ENCODE assay signal across 17 cellular contexts in the genomic region with DNA sequence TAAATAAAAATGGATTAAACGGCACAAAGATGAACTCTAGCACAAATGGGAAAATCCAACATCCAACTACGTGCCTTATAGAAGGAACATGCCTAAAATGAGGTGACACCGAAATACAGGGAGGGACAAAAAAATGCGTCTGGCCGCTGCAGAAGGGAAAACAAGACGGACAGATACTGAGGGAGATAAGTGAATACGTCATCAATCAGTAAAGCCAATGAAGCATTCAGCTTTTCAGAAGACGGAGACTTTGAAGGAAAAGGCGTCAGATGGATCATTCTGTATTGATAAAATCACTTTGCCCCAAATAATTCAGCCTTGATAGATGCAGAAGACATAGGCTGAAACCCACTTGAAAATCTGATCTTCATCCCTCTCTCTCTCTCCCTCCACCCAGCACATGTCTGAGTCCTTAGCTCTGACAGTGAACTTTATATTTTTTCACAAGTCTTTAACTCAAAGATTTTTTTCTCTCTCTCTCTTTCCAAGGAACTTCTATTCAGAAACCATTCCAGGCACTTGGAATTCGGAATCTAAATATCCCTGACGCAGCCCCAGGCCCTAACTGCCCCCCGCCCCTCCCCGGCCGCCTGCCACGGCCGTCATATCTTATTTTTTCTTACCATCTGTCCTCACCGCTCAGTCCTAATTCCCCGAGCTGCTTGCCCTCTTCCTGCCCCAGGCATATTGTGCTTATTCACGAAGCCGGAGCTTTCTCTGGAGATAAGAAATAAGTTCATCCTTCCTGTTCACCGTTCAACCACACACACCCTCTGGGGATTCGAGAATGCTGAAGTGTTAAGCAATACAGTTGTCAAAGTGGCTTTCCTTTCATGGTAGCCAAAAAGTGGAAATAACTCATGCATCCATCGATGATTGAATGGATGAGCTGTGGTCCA. TPM values are rescaled to one million over a fixed set of nuclear protein-coding genes. Genes with fewer than 3 reads are reported as not detected.
A peak's percentile ranks its signal among the peaks of the same experiment; 100 is the strongest.
DNase-seq lines count a peak whose midpoint lies in the region; ATAC-seq, FAIRE-seq and TF ChIP-seq lines count a peak whose summit lies in the region.
"Had no signal": no experiment of that assay in that cellular context is flagged by ENCODE, and none has a peak within 500 bp of the region (broad histone marks: within the 10 kb centered on the region; RNA-seq: fewer than 3 reads in every experiment).

No MANE protein-coding gene starts in this region.

- no peak for ATAC-seq in stimulated activated naive CD8-positive, alpha-beta T cell treated with anti-CD3 and anti-CD28 coated beads, Interleukin-15, amount 100 ng/mL, for 72 hours
- no peak for ATAC-seq in stimulated activated naive CD8-positive, alpha-beta T cell treated with anti-CD3 and anti-CD28 coated beads, Interleukin-15, Interleukin-2, amounts not matched to agents 100 U/mL and 50 U/mL, for 24 hours
- no peak for ATAC-seq in GM18520 (IDR thresholded peaks at IDR 0.05; ENCODE audit: unreplicated experiment)
- ATAC-seq: activated T-cell treated with anti-CD3 and anti-CD28 coated beads, Interleukin-2, amount 50 U/mL, for 72 hours had no signal

- H3K27ac ChIP-seq in endothelial cell of umbilical vein (ENCODE audit: insufficient read depth, low read depth, low read length) = no peak overlapping the region
- no peak overlapping the region for H3K27ac ChIP-seq in OCI-LY7 (ENCODE audit: low read depth, low read length, poor library complexity, severe bottlenecking)
- H3K27ac ChIP-seq: dorsolateral prefrontal cortex, prostate gland, tibial artery had no signal

- H3K9me3 Mint-ChIP-seq in stimulated activated naive CD8-positive, alpha-beta T cell treated with anti-CD3 and anti-CD28 coated beads, Interleukin-15, amount 100 ng/mL, for 72 hours = no peaks in the 10 kb centered on the region
- H3K9me3 Mint-ChIP-seq: activated T-cell treated with anti-CD3 and anti-CD28 coated beads, Interleukin-2, amount 50 U/mL, for 72 hours had no signal

- CTCF ChIA-PET in endothelial cell of umbilical vein (lab: Charles Lee) = interaction anchor here (1.0 kb wide), 2 partner anchors 12 to 23 kb away, joined by 3 read pairs; no protein-coding TSS in a partner anchor
- CTCF ChIA-PET in OCI-LY7 (lab: Charles Lee; ENCODE audit: unreplicated experiment) = no interaction called here

- H3K27ac Mint-ChIP-seq in stimulated activated naive CD8-positive, alpha-beta T cell treated with anti-CD3 and anti-CD28 coated beads, Interleukin-15, amount 100 ng/mL, for 72 hours = peak overlapping the region; percentile 23 to 89
- H3K27ac Mint-ChIP-seq: activated T-cell treated with anti-CD3 and anti-CD28 coated beads, Interleukin-2, amount 50 U/mL, for 72 hours had no signal

- H3K9me2 ChIP-seq in OCI-LY7 (ENCODE audit: insufficient read depth, low read length) = no peaks in the 10 kb centered on the region

- H3K4me3 ChIP-seq in endothelial cell of umbilical vein (replicated peaks in 1 of 3; ENCODE audit: insufficient read depth in 1 of 3, low read depth in 1 of 3, low read length in 3 of 3) = no peak overlapping the region
- no peak overlapping the region for H3K4me3 ChIP-seq in OCI-LY7 (ENCODE audit: low read depth, low read length, poor library complexity, severe bottlenecking)
- H3K4me3 ChIP-seq: dorsolateral prefrontal cortex, prostate gland, tibial artery had no signal

- H4K20me1 ChIP-seq in endothelial cell of umbilical vein (replicated peaks; ENCODE audit: control insufficient read depth, extremely low read depth, insufficient read depth, low read length) (no peaks in the 10 kb centered on the region), OCI-LY7 (ENCODE audit: insufficient read depth, low read length) (no peaks in the 10 kb centered on the region)

- no peak for TF ChIP-seq POLR2A in endothelial cell of umbilical vein (IDR thresholded peaks at IDR 0.05; ENCODE audit: low read depth, low read length)

- no peak overlapping the region for H3K4me3 Mint-ChIP-seq in stimulated activated naive CD8-positive, alpha-beta T cell treated with anti-CD3 and anti-CD28 coated beads, Interleukin-15, amount 100 ng/mL, for 72 hours

- H3K79me2 ChIP-seq in endothelial cell of umbilical vein (ENCODE audit: control insufficient read depth, insufficient read depth, low read length) = no peaks in the 10 kb centered on the region
- H3K79me2 ChIP-seq in OCI-LY7 (ENCODE audit: insufficient read depth, low read depth, low read length) = no peaks in the 10 kb centered on the region

- TF ChIP-seq CTCF in endothelial cell of umbilical vein (IDR thresholded peaks at IDR 0.05; ENCODE audit: extremely low read depth in 1 of 2, insufficient read depth in 1 of 2, low read depth in 1 of 2, low read length in 2 of 2) (no peak), OCI-LY7 (conservative IDR thresholded peaks at IDR 0.05; ENCODE audit: low read length) (no peak)

- dilution Hi-C loops in endothelial cell of umbilical vein (cut with MboI; ENCODE audit: extremely low pct_ligation_motif_present, low sequenced_read_pairs) = no loop called here

- no peak for DNase-seq in stimulated activated naive CD8-positive, alpha-beta T cell treated with anti-CD3 and anti-CD28 coated beads, Interleukin-15, amount 100 ng/mL, for 72 hours
- no peak for DNase-seq in stimulated activated naive CD8-positive, alpha-beta T cell treated with anti-CD3 and anti-CD28 coated beads, Interleukin-15, Interleukin-2, amounts not matched to agents 100 U/mL and 50 U/mL, for 24 hours
- DNase-seq in OCI-M2 (lab: John Stamatoyannopoulos, UW; ENCODE audit: unreplicated experiment) = peak; percentile 15
- DNase-seq in endothelial cell of umbilical vein (ENCODE audit: low read depth, low spot score) = no peak
- DNase-seq in NCI-H345 (lab: John Stamatoyannopoulos, UW) = no peak
- DNase-seq in epidermal melanocyte (ENCODE audit: insufficient read length, low spot score) = no peak
- no peak for DNase-seq in OCI-LY7 (ENCODE audit: low spot score)
- DNase-seq: activated CD4-positive, alpha-beta T cell treated with anti-CD3 and anti-CD28 coated beads for 1 hour; activated T-cell treated with anti-CD3 and anti-CD28 coated beads, Interleukin-2, amount 50 U/mL, for 72 hours; DMS53; dorsolateral prefrontal cortex; kidney glomerular epithelial cell; NCI-H774; tibial artery had no signal

- FAIRE-seq in endothelial cell of umbilical vein (lab: Jason Lieb, UNC) = peak; percentile 43
- FAIRE-seq: GM12891 had no signal

- no peaks in the 10 kb centered on the region for H3K9me1 ChIP-seq in endothelial cell of umbilical vein (replicated peaks; ENCODE audit: control insufficient read depth, extremely low read depth, insufficient read depth, low read length)

- no peaks in the 10 kb centered on the region for H3K36me3 ChIP-seq in endothelial cell of umbilical vein (ENCODE audit: control insufficient read depth in 2 of 2, extremely low read depth in 1 of 2, insufficient read depth in 2 of 2, low read length in 2 of 2)
- H3K36me3 ChIP-seq in OCI-LY7 (ENCODE audit: insufficient read depth, low read length) = no peaks in the 10 kb centered on the region
- H3K36me3 ChIP-seq: prostate gland, tibial artery had no signal

- no peaks in the 10 kb centered on the region for H3K4me1 Mint-ChIP-seq in stimulated activated naive CD8-positive, alpha-beta T cell treated with anti-CD3 and anti-CD28 coated beads, Interleukin-15, amount 100 ng/mL, for 72 hours

- H2AFZ ChIP-seq in endothelial cell of umbilical vein (ENCODE audit: low read depth, low read length) (no peak overlapping the region), OCI-LY7 (ENCODE audit: low read length) (no peak overlapping the region)

- no peaks in the 10 kb centered on the region for H3K9me3 ChIP-seq in endothelial cell of umbilical vein (replicated peaks; ENCODE audit: control insufficient read depth, insufficient read depth, low read length)
- no peaks in the 10 kb centered on the region for H3K9me3 ChIP-seq in OCI-LY7 (ENCODE audit: low read length)
- H3K9me3 ChIP-seq: prostate gland, tibial artery had no signal

- H3K27me3 Mint-ChIP-seq in stimulated activated naive CD8-positive, alpha-beta T cell treated with anti-CD3 and anti-CD28 coated beads, Interleukin-15, amount 100 ng/mL, for 72 hours = peaks cover 67% of the 10 kb centered on the region

- no peak overlapping the region for H3K4me2 ChIP-seq in endothelial cell of umbilical vein (ENCODE audit: insufficient read depth, low read length)
- H3K4me2 ChIP-seq in OCI-LY7 (ENCODE audit: low read length) = no peak overlapping the region

- peaks cover 0 to 6% of the 10 kb centered on the region in 2 experiments for H3K27me3 ChIP-seq in endothelial cell of umbilical vein (ENCODE audit: control insufficient read depth in 2 of 2, insufficient read depth in 2 of 2, low read length in 2 of 2)
- H3K27me3 ChIP-seq: dorsolateral prefrontal cortex had no signal

- H3K9ac ChIP-seq in endothelial cell of umbilical vein (replicated peaks; ENCODE audit: extremely low read depth, insufficient read depth, low read length) = no peak overlapping the region

- intact Hi-C loops in endothelial cell of umbilical vein (cut with micrococcal nuclease) (no loop called here), OCI-LY7 (cut with micrococcal nuclease; ENCODE audit: unreplicated experiment) (no loop called here)

- POLR2A ChIA-PET in endothelial cell of umbilical vein (lab: Charles Lee) (no interaction called here), OCI-LY7 (lab: Charles Lee) (interaction anchor here (0.6 kb wide), 1 partner anchor 18 kb away, joined by 4 read pairs; no protein-coding TSS in a partner anchor)

- peaks cover 8% of the 10 kb centered on the region for H3K4me1 ChIP-seq in endothelial cell of umbilical vein (ENCODE audit: control insufficient read depth, extremely low read depth, insufficient read depth, low read length)
- H3K4me1 ChIP-seq in OCI-LY7 (ENCODE audit: insufficient read depth, low read length, poor library complexity, severe bottlenecking) = no peaks in the 10 kb centered on the region
- H3K4me1 ChIP-seq: prostate gland, tibial artery had no signal

- BruUV-seq in endothelial cell of umbilical vein (replicated peaks; lab: Mats Ljungman, UMichigan) = no TSS peak
- no TSS peak for BruUV-seq in OCI-LY7 (replicated peaks; lab: Mats Ljungman, UMichigan)

TF ChIP-seq in endothelial cell of umbilical vein, 7 proteins besides CTCF, POLR2A, EP300 and RAD21 (continues in another document):
- peak; percentile 40 for TF ChIP-seq EZH2 (IDR thresholded peaks at IDR 0.05; ENCODE audit: borderline replicate concordance, low read depth, low read length, severe bottlenecking)
- peak; percentile 19 for TF ChIP-seq GATA2 (IDR thresholded peaks at IDR 0.05; ENCODE audit: insufficient read depth, insufficient read length, low read depth, low read length)

RNA-seq across cellular contexts. Expression of a gene that starts 35.5 kb away (rescaled TPM):
- total RNA-seq in endothelial cell of umbilical vein (3.4 and 19.7 TPM in 2 replicates), OCI-LY7 (2022) (not detected in 2 replicates)
- polyA plus RNA-seq in endothelial cell of umbilical vein = 24.5 and 51.1 TPM in 2 replicates
- polyA plus RNA-seq in endothelial cell of umbilical vein (2011; cell fraction: cytosol; rRNA removed) = 28.4 and 36.0 TPM in 2 replicates
- polyA plus RNA-seq in endothelial cell of umbilical vein (2011; cell fraction: nucleus; rRNA removed) = 22.4 and 26.9 TPM in 2 replicates
- 107 and 123 TPM in 2 replicates for polyA plus RNA-seq in endothelial cell of umbilical vein (2012)
- polyA minus RNA-seq in endothelial cell of umbilical vein = 22.9 and 29.5 TPM in 2 replicates
- not detected for polyA minus RNA-seq in endothelial cell of umbilical vein (2011; cell fraction: cytosol; rRNA and poly(A)+ RNA removed)
- polyA minus RNA-seq in endothelial cell of umbilical vein (2011; cell fraction: nucleus; rRNA and poly(A)+ RNA removed) = 4.8 and 10.7 TPM in 2 replicates
- 0.18 TPM in 1 of 2 replicates, not detected in the other for total RNA-seq in OCI-LY7 (2014; rRNA removed; shearing (Covaris generic))
- total RNA-seq: activated T-cell treated with anti-CD3 and anti-CD28 coated beads, Interleukin-2, amount 50 U/mL, for 72 hours had no signal
